Comparison of ENCODE assay signal across 22 cellular contexts in the genomic region with DNA sequence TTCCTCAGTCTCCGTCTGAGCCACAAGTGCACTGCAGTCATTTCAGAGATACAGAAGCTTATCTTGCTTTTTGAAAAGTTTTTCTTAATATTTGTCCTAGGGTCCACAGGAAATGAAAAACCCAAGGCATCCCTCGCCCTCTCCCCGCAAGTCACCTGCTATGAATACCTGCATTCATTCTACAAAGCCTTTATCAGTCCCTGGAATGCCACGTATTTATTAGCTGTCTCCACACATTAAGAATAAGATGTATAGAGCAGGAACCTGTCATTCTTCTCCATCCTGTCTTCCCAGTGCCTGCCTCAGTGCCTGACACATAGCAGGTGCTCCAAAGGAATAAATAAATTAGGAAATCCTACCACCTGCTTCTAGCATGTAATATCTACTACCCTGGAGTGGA.
DNase-seq lines count a peak whose midpoint lies in the region; ATAC-seq, FAIRE-seq and TF ChIP-seq lines count a peak whose summit lies in the region.
"Had no signal": no experiment of that assay in that cellular context is flagged by ENCODE, and none has a peak within 500 bp of the region (broad histone marks: within the 10 kb centered on the region; RNA-seq: fewer than 3 reads in every experiment).

No MANE protein-coding gene starts in this region.

- intact Hi-C loops in activated CD4-positive, alpha-beta memory T cell treated with anti-CD3 and anti-CD28 coated beads for 36 hours (cut with micrococcal nuclease): no loop called here

- peak overlapping the region; percentile 95 for H3K27ac Mint-ChIP-seq in activated T-cell treated with anti-CD3 and anti-CD28 coated beads, Interleukin-2, amount 50 U/mL, for 72 hours
- H3K27ac Mint-ChIP-seq in activated CD4-positive, alpha-beta memory T cell treated with anti-CD3 and anti-CD28 coated beads for 36 hours: peak overlapping the region; percentile 88
- peak overlapping the region; percentile 98 to 99 for H3K27ac Mint-ChIP-seq in effector memory CD8-positive, alpha-beta T cell
- H3K27ac Mint-ChIP-seq in stimulated activated naive CD8-positive, alpha-beta T cell treated with anti-CD3 and anti-CD28 coated beads, Interleukin-15, amount 100 ng/mL, for 72 hours: peak overlapping the region in 1 of 2 donors; percentile 83
- H3K27ac Mint-ChIP-seq: dendritic cell treated with granulocyte-macrophage colony-stimulating factor and Interleukin-4, amounts not matched to agents 40 ng/mL and 50 ng/mL, for 4 days; memory B cell had no signal

- H3K36me3 Mint-ChIP-seq in activated T-cell treated with anti-CD3 and anti-CD28 coated beads, Interleukin-2, amount 50 U/mL, for 72 hours (ENCODE audit: insufficient read depth in 2 of 2): peaks cover 8 to 11% of the 10 kb centered on the region in 2 donors
- H3K36me3 Mint-ChIP-seq in activated T-cell treated with anti-CD3 and anti-CD28 coated beads, Interleukin-2, amount 50 U/mL, for 4 hours (ENCODE audit: insufficient read depth): peaks cover 34% of the 10 kb centered on the region
- peaks cover 28% of the 10 kb centered on the region for H3K36me3 Mint-ChIP-seq in activated CD4-positive, alpha-beta memory T cell treated with anti-CD3 and anti-CD28 coated beads for 36 hours
- H3K36me3 Mint-ChIP-seq in effector memory CD8-positive, alpha-beta T cell (ENCODE audit: insufficient read depth): peaks cover 86% of the 10 kb centered on the region

- DNase-seq in activated T-cell treated with anti-CD3 and anti-CD28 coated beads, Interleukin-2, amount 50 U/mL, for 72 hours: no peak
- no peak for DNase-seq in activated T-cell treated with anti-CD3 and anti-CD28 coated beads, Interleukin-2, amount 50 U/mL, for 4 hours
- no peak for DNase-seq in activated CD4-positive, alpha-beta memory T cell treated with anti-CD3 and anti-CD28 coated beads for 36 hours
- no peak for DNase-seq in effector memory CD8-positive, alpha-beta T cell
- no peak for DNase-seq in stimulated activated naive CD8-positive, alpha-beta T cell treated with anti-CD3 and anti-CD28 coated beads, Interleukin-15, amount 100 ng/mL, for 72 hours
- DNase-seq in D721Med (ENCODE audit: insufficient read length, low spot score): no peak
- DNase-seq: ACHN; amniotic stem cell; DMS153; HCEC 1CT; KG1; MV-4-11; NCI-H1694; NCI-H2171; NK-92 treated with Interleukin-12 subunit alpha and Interleukin-12 subunit beta, amount 100 ng/mL, for 24 hours; stimulated activated CD4-positive, alpha-beta T cell treated with anti-CD3 and anti-CD28 coated beads, Interleukin-12 subunit alpha, Interleukin-12 subunit beta, amount 100 ng/mL, for 4 hours had no signal

- FAIRE-seq in D721Med (lab: Jason Lieb, UNC): no peak
- FAIRE-seq: RCC 7860 had no signal

- H3K4me3 Mint-ChIP-seq in activated T-cell treated with anti-CD3 and anti-CD28 coated beads, Interleukin-2, amount 50 U/mL, for 72 hours: peak overlapping the region; percentile 33 to 72
- no peak overlapping the region for H3K4me3 Mint-ChIP-seq in activated T-cell treated with anti-CD3 and anti-CD28 coated beads, Interleukin-2, amount 50 U/mL, for 4 hours
- H3K4me3 Mint-ChIP-seq in activated CD4-positive, alpha-beta memory T cell treated with anti-CD3 and anti-CD28 coated beads for 36 hours: peak overlapping the region; percentile 30
- peak overlapping the region; percentile 84 to 88 for H3K4me3 Mint-ChIP-seq in effector memory CD8-positive, alpha-beta T cell
- peak overlapping the region; percentile 45 to 56 for H3K4me3 Mint-ChIP-seq in stimulated activated naive CD8-positive, alpha-beta T cell treated with anti-CD3 and anti-CD28 coated beads, Interleukin-15, amount 100 ng/mL, for 72 hours
- H3K4me3 Mint-ChIP-seq: dendritic cell treated with granulocyte-macrophage colony-stimulating factor and Interleukin-4, amounts not matched to agents 40 ng/mL and 50 ng/mL, for 4 days; memory B cell; WTC11 had no signal

- TF ChIP-seq CTCF in D721Med (IDR thresholded peaks at IDR 0.05; ENCODE audit: insufficient read depth, missing control alignments): no peak

- CTCF ChIA-PET in activated CD4-positive, alpha-beta memory T cell treated with anti-CD3 and anti-CD28 coated beads for 36 hours (lab: Charles Lee): interaction anchor here (0.7 to 8.8 kb wide), 13 partner anchors 10 to 380 kb away, joined by 3 to 88 read pairs (median 5); no protein-coding TSS in a partner anchor

- POLR2A ChIA-PET in activated CD4-positive, alpha-beta memory T cell treated with anti-CD3 and anti-CD28 coated beads for 36 hours (lab: Charles Lee): interaction anchor here (0.6 to 7.2 kb wide), 10 partner anchors 11 to 44 kb away, joined by 3 to 45 read pairs (median 7); no protein-coding TSS in a partner anchor

- peaks cover 0 to 2% of the 10 kb centered on the region in 2 donors for H3K9me3 Mint-ChIP-seq in activated T-cell treated with anti-CD3 and anti-CD28 coated beads, Interleukin-2, amount 50 U/mL, for 72 hours
- H3K9me3 Mint-ChIP-seq in activated T-cell treated with anti-CD3 and anti-CD28 coated beads, Interleukin-2, amount 50 U/mL, for 4 hours: peaks cover 6% of the 10 kb centered on the region
- peaks cover 7% of the 10 kb centered on the region for H3K9me3 Mint-ChIP-seq in activated CD4-positive, alpha-beta memory T cell treated with anti-CD3 and anti-CD28 coated beads for 36 hours
- H3K9me3 Mint-ChIP-seq in effector memory CD8-positive, alpha-beta T cell: no peaks in the 10 kb centered on the region
- peaks cover 0 to 7% of the 10 kb centered on the region in 2 donors for H3K9me3 Mint-ChIP-seq in stimulated activated naive CD8-positive, alpha-beta T cell treated with anti-CD3 and anti-CD28 coated beads, Interleukin-15, amount 100 ng/mL, for 72 hours
- H3K9me3 Mint-ChIP-seq: dendritic cell treated with granulocyte-macrophage colony-stimulating factor and Interleukin-4, amounts not matched to agents 40 ng/mL and 50 ng/mL, for 4 days had no signal

- peaks cover 96% of the 10 kb centered on the region for H3K4me1 Mint-ChIP-seq in activated T-cell treated with anti-CD3 and anti-CD28 coated beads, Interleukin-2, amount 50 U/mL, for 72 hours (ENCODE audit: low read depth)
- H3K4me1 Mint-ChIP-seq in activated T-cell treated with anti-CD3 and anti-CD28 coated beads, Interleukin-2, amount 50 U/mL, for 4 hours (ENCODE audit: low read depth): peaks cover 97% of the 10 kb centered on the region
- H3K4me1 Mint-ChIP-seq in activated CD4-positive, alpha-beta memory T cell treated with anti-CD3 and anti-CD28 coated beads for 36 hours (ENCODE audit: low read depth): peaks cover 98% of the 10 kb centered on the region
- H3K4me1 Mint-ChIP-seq in effector memory CD8-positive, alpha-beta T cell (ENCODE audit: low read depth in 2 of 2): peaks cover 82 to 86% of the 10 kb centered on the region in 2 donors
- H3K4me1 Mint-ChIP-seq in stimulated activated naive CD8-positive, alpha-beta T cell treated with anti-CD3 and anti-CD28 coated beads, Interleukin-15, amount 100 ng/mL, for 72 hours: peaks cover 99% of the 10 kb centered on the region

- H3K27me3 Mint-ChIP-seq in activated T-cell treated with anti-CD3 and anti-CD28 coated beads, Interleukin-2, amount 50 U/mL, for 72 hours (ENCODE audit: low read depth): no peaks in the 10 kb centered on the region
- H3K27me3 Mint-ChIP-seq in activated T-cell treated with anti-CD3 and anti-CD28 coated beads, Interleukin-2, amount 50 U/mL, for 4 hours (ENCODE audit: low read depth): no peaks in the 10 kb centered on the region
- no peaks in the 10 kb centered on the region for H3K27me3 Mint-ChIP-seq in activated CD4-positive, alpha-beta memory T cell treated with anti-CD3 and anti-CD28 coated beads for 36 hours
- H3K27me3 Mint-ChIP-seq in effector memory CD8-positive, alpha-beta T cell: no peaks in the 10 kb centered on the region
- H3K27me3 Mint-ChIP-seq in stimulated activated naive CD8-positive, alpha-beta T cell treated with anti-CD3 and anti-CD28 coated beads, Interleukin-15, amount 100 ng/mL, for 72 hours: no peaks in the 10 kb centered on the region
- H3K27me3 Mint-ChIP-seq: dendritic cell treated with granulocyte-macrophage colony-stimulating factor and Interleukin-4, amounts not matched to agents 40 ng/mL and 50 ng/mL, for 4 days; memory B cell had no signal

- ATAC-seq in activated T-cell treated with anti-CD3 and anti-CD28 coated beads, Interleukin-2, amount 50 U/mL, for 72 hours (replicated peaks in 1 of 2): no peak
- ATAC-seq in activated T-cell treated with anti-CD3 and anti-CD28 coated beads, Interleukin-2, amount 50 U/mL, for 4 hours: no peak
- ATAC-seq in effector memory CD8-positive, alpha-beta T cell (replicated peaks): no peak
- ATAC-seq in stimulated activated naive CD8-positive, alpha-beta T cell treated with anti-CD3 and anti-CD28 coated beads, Interleukin-15, amount 100 ng/mL, for 72 hours: no peak
- ATAC-seq in GM21515 (IDR thresholded peaks at IDR 0.05; ENCODE audit: unreplicated experiment) (no peak), HG02852 (IDR thresholded peaks at IDR 0.05; ENCODE audit: unreplicated experiment) (no peak)
